23 cellular contexts compared by ENCODE assay signal in genomic region chr2:173235947-173236803, GRCh38.
"Had no signal": no experiment of that assay in that cellular context is flagged by ENCODE, and none has a peak within 500 bp of the region (broad histone marks: within the 10 kb centered on the region; RNA-seq: fewer than 3 reads in every experiment).

No MANE protein-coding gene starts in this region.

- H3K36me3 Mint-ChIP-seq: activated CD4-positive, alpha-beta memory T cell treated with anti-CD3 and anti-CD28 coated beads for 36 hours; stimulated activated effector memory CD8-positive, alpha-beta T cell treated with anti-CD3 and anti-CD28 coated beads, Interleukin-12 subunit alpha, Interleukin-12 subunit beta, amount 100 ng/mL, for 72 hours had no signal

- H3K27ac Mint-ChIP-seq: activated CD4-positive, alpha-beta memory T cell treated with anti-CD3 and anti-CD28 coated beads for 36 hours; activated naive CD8-positive, alpha-beta T cell treated with anti-CD3 and anti-CD28 coated beads, Interleukin-2, amount 10 ng/mL, durations not matched to agents 7 days and 5 days; memory B cell; nephron; stimulated activated effector memory CD8-positive, alpha-beta T cell treated with anti-CD3 and anti-CD28 coated beads, Interleukin-12 subunit alpha, Interleukin-12 subunit beta, amount 100 ng/mL, for 72 hours had no signal

- ATAC-seq: heart left ventricle; left colon; right lobe of liver; stimulated activated effector memory CD8-positive, alpha-beta T cell treated with anti-CD3 and anti-CD28 coated beads, Interleukin-12 subunit alpha, Interleukin-12 subunit beta, amount 100 ng/mL, for 72 hours had no signal

- H3K4me1 ChIP-seq: suprapubic skin, tibial nerve had no signal

- H3K27me3 Mint-ChIP-seq: activated naive CD8-positive, alpha-beta T cell treated with anti-CD3 and anti-CD28 coated beads, Interleukin-2, amount 10 ng/mL, durations not matched to agents 7 days and 5 days; memory B cell had no signal

- H3K4me1 Mint-ChIP-seq: memory B cell had no signal

- H3K27me3 ChIP-seq: heart left ventricle, right lobe of liver, stomach, suprapubic skin, tibial nerve had no signal

- H3K27ac ChIP-seq: coronary artery, epithelial cell of prostate, heart left ventricle, right lobe of liver, stomach, suprapubic skin, tibial nerve had no signal

- H3K4me3 Mint-ChIP-seq: activated CD4-positive, alpha-beta memory T cell treated with anti-CD3 and anti-CD28 coated beads for 36 hours; activated naive CD8-positive, alpha-beta T cell treated with anti-CD3 and anti-CD28 coated beads, Interleukin-2, amount 10 ng/mL, durations not matched to agents 7 days and 5 days; memory B cell; nephron; stimulated activated effector memory CD8-positive, alpha-beta T cell treated with anti-CD3 and anti-CD28 coated beads, Interleukin-12 subunit alpha, Interleukin-12 subunit beta, amount 100 ng/mL, for 72 hours had no signal

- DNase-seq: activated CD4-positive, alpha-beta memory T cell treated with anti-CD3 and anti-CD28 coated beads for 36 hours; activated CD4-positive, alpha-beta T cell treated with anti-CD3 and anti-CD28 coated beads for 48 hours; activated naive CD4-positive, alpha-beta T cell treated with Interleukin-2 at 50 U/mL for 16 hours; activated naive CD8-positive, alpha-beta T cell treated with anti-CD3 and anti-CD28 coated beads, Interleukin-2, amount 10 ng/mL, durations not matched to agents 7 days and 5 days; activated T-cell treated with anti-CD3 and anti-CD28 coated beads, Interleukin-2, amount 50 U/mL, for 48 hours; amniotic stem cell; cerebellar nuclear complex; heart left ventricle; islet precursor cell; left colon; occipital lobe; right lobe of liver; small intestine; stimulated activated CD4-positive, alpha-beta T cell treated with anti-CD3 and anti-CD28 coated beads, Interleukin-2, amount 100 ng/mL, for 24 hours; stomach; T-helper 9 cell had no signal

- H3K9me3 Mint-ChIP-seq: activated CD4-positive, alpha-beta memory T cell treated with anti-CD3 and anti-CD28 coated beads for 36 hours; activated naive CD8-positive, alpha-beta T cell treated with anti-CD3 and anti-CD28 coated beads, Interleukin-2, amount 10 ng/mL, durations not matched to agents 7 days and 5 days; memory B cell; nephron; stimulated activated effector memory CD8-positive, alpha-beta T cell treated with anti-CD3 and anti-CD28 coated beads, Interleukin-12 subunit alpha, Interleukin-12 subunit beta, amount 100 ng/mL, for 72 hours had no signal

- H3K9me3 ChIP-seq: heart left ventricle, right lobe of liver, stomach, suprapubic skin, tibial nerve had no signal

- H3K4me3 ChIP-seq: coronary artery, heart left ventricle, right lobe of liver, stomach, suprapubic skin, tibial nerve had no signal
